8 cellular contexts compared by ENCODE assay signal in genomic region chr6:36118550-36119107, GRCh38. TPM values are rescaled to one million over a fixed set of nuclear protein-coding genes. Genes with fewer than 3 reads are reported as not detected.
A peak's percentile ranks its signal among the peaks of the same experiment; 100 is the strongest.
DNase-seq lines count a peak whose midpoint lies in the region; ATAC-seq and TF ChIP-seq lines count a peak whose summit lies in the region.

No MANE protein-coding gene starts in this region.

- TF ChIP-seq CTCF in body of pancreas (IDR thresholded peaks at IDR 0.05) (no peak), GM13977 (IDR thresholded peaks at IDR 0.05; ENCODE audit: extremely low read depth, insufficient read depth, missing control alignments) (no peak)

- TF ChIP-seq POLR2A in body of pancreas (IDR thresholded peaks at IDR 0.05) = no peak

- peaks cover 9% of the 10 kb centered on the region for H3K4me1 ChIP-seq in body of pancreas
- peaks cover 22 to 26% of the 10 kb centered on the region in 2 experiments for H3K4me1 ChIP-seq in trophoblast cell (ENCODE audit: control insufficient read depth in 1 of 2, insufficient read depth in 2 of 2, low read length in 2 of 2)

- H3K4me2 ChIP-seq in trophoblast cell (ENCODE audit: low read length) = no peak overlapping the region

- H3K18ac ChIP-seq in trophoblast cell (ENCODE audit: low read length) = no peak overlapping the region

- H3K4me3 ChIP-seq in body of pancreas = no peak overlapping the region
- no peak overlapping the region for H3K4me3 ChIP-seq in trophoblast cell (ENCODE audit: low read depth, low read length)

- no peak overlapping the region for H4K8ac ChIP-seq in trophoblast cell (ENCODE audit: low read depth, low read length)

- H3K4ac ChIP-seq in trophoblast cell (ENCODE audit: low read depth, low read length) = no peak overlapping the region

- no peak overlapping the region for H2BK12ac ChIP-seq in trophoblast cell (ENCODE audit: low read length)

- no peaks in the 10 kb centered on the region for H3K79me2 ChIP-seq in trophoblast cell (ENCODE audit: control insufficient read depth, insufficient read depth, low read length, poor library complexity)

- H2AFZ ChIP-seq in trophoblast cell (ENCODE audit: insufficient read depth, low read length, poor library complexity) = no peak overlapping the region

- H3K27ac ChIP-seq in body of pancreas (no peak overlapping the region), trophoblast cell (ENCODE audit: low read depth, low read length) (no peak overlapping the region)

- ATAC-seq in body of pancreas (peak; percentile 14), GM18870 (IDR thresholded peaks at IDR 0.05; ENCODE audit: unreplicated experiment) (no peak)

- peaks cover 3% of the 10 kb centered on the region for H3K79me1 ChIP-seq in trophoblast cell (ENCODE audit: low read length)

- DNase-seq in CMK (ENCODE audit: low read depth) (peak; percentile 89), T-helper 2 cell (peak in 3 of 5 experiments; percentile 57 to 80 (median 71)), body of pancreas (peak in 2 of 4 donors; percentile 13 to 44), trophoblast cell (peak; percentile 58 to 59), NCI-H1694 treated with DMSO at 0.1 percent for 48 hours (lab: John Stamatoyannopoulos, UW) (no peak), hippocampal formation (lab: John Stamatoyannopoulos, UW) (no peak), GM13977 (ENCODE audit: low spot score) (no peak)

- 40 to 65% methylated on average over 1 to 4 of the region's 4 CpGs for WGBS in body of pancreas, 2 donors
- no CpG with 5 or more reads among the region's 4 CpGs for WGBS in trophoblast cell (ENCODE audit: extremely low coverage, insufficient coverage, insufficient read length)

- no peak overlapping the region for H2BK120ac ChIP-seq in trophoblast cell (ENCODE audit: insufficient read depth, low read length, poor library complexity)

- H3K14ac ChIP-seq in trophoblast cell (ENCODE audit: low read length) = no peak overlapping the region

- intact Hi-C loops in body of pancreas (cut with DNase I) = no loop called here

- H4K91ac ChIP-seq in trophoblast cell (ENCODE audit: low read depth, low read length) = no peak overlapping the region

- H2BK5ac ChIP-seq in trophoblast cell (ENCODE audit: low read depth, low read length, poor library complexity) = no peak overlapping the region

- no peaks in the 10 kb centered on the region for H3K36me3 ChIP-seq in body of pancreas (replicated peaks in 1 of 2; ENCODE audit: insufficient read depth in 1 of 2, low read depth in 2 of 2)
- H3K36me3 ChIP-seq in trophoblast cell (ENCODE audit: control insufficient read depth in 1 of 2, insufficient read depth in 2 of 2, low read length in 2 of 2) = no peaks in the 10 kb centered on the region

- H4K12ac ChIP-seq in trophoblast cell (ENCODE audit: low read depth, low read length) = no peak overlapping the region

- no peak overlapping the region for H3K9ac ChIP-seq in trophoblast cell (ENCODE audit: low read length)

- H3K27me3 ChIP-seq in body of pancreas (no peaks in the 10 kb centered on the region), trophoblast cell (ENCODE audit: insufficient read depth, low read length) (no peaks in the 10 kb centered on the region)

- no peaks in the 10 kb centered on the region for H3K9me3 ChIP-seq in body of pancreas
- no peaks in the 10 kb centered on the region for H3K9me3 ChIP-seq in trophoblast cell (ENCODE audit: insufficient read depth, low read depth, low read length)

- in situ Hi-C loops in GM13977 (cut with MboI; ENCODE audit: low pct_unique_long_range_greater_than_20kb, low sequenced_read_pairs, unreplicated experiment) = no loop called here

- no peak overlapping the region for H3K23ac ChIP-seq in trophoblast cell (ENCODE audit: low read length)

- no peak overlapping the region for H2AK5ac ChIP-seq in trophoblast cell (ENCODE audit: low read length)

RNA-seq across cellular contexts. Expression of gene MAPK13, which starts 11.7 kb away (rescaled TPM):
- 10 to 100 TPM; 32.2 to 37.9 TPM for total RNA-seq in body of pancreas
- 5.5 and 6.1 TPM in 2 replicates for polyA plus RNA-seq in trophoblast cell (2013)

Comparison
In these comparisons a context has a peak if more than half of its experiments do, and no peak if none do; other contexts are left out.
1. DNase-seq: peak in CMK (single experiment), T-helper 2 cell (3 of 5) and trophoblast cell (2 of 2); none in NCI-H1694 treated with DMSO at 0.1 percent for 48 hours (single experiment), hippocampal formation (0 of 2) and GM13977 (single experiment).